22 cellular contexts compared by ENCODE assay signal in the genomic region with DNA sequence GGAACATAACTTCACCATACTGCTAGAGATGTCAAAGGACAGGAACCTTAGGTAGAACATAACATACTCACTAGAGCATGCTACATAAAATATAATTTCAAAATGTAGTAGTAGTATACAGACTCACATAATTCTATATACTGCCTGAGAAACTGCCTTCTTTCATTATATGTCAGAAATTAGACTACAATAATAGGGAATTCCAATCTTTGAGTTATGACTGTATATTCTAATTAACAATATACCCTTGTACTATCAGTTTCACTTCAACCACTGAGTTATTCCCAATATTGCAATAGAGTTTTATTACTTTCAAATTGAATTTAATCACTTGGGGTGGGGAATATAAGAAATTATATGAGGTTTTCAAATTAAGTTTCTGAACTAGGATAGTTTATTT. TPM values are rescaled to one million over a fixed set of nuclear protein-coding genes. Genes with fewer than 3 reads are reported as not detected.
DNase-seq lines count a peak whose midpoint lies in the region; ATAC-seq and TF ChIP-seq lines count a peak whose summit lies in the region.
"Had no signal": no experiment of that assay in that cellular context is flagged by ENCODE, and none has a peak within 500 bp of the region (broad histone marks: within the 10 kb centered on the region; RNA-seq: fewer than 3 reads in every experiment).

No MANE protein-coding gene starts in this region.

- no peak for TF ChIP-seq POLR2A in spleen (IDR thresholded peaks at IDR 0.05)

- H3K4me3 Mint-ChIP-seq in activated CD8-positive, alpha-beta T cell treated with anti-CD3 and anti-CD28 coated beads for 36 hours, result no peak overlapping the region
- no peak overlapping the region for H3K4me3 Mint-ChIP-seq in activated CD8-positive, alpha-beta T cell treated with anti-CD3 and anti-CD28 coated beads, Interleukin-2, amount 10 ng/mL, durations not matched to agents 7 days and 5 days
- H3K4me3 Mint-ChIP-seq in CD8-positive, alpha-beta T cell, result no peak overlapping the region
- H3K4me3 Mint-ChIP-seq in activated T-helper 17 cell treated with anti-CD3 and anti-CD28 coated beads, Interleukin-2, amount 50 U/mL, for 72 hours, result no peak overlapping the region
- no peak overlapping the region for H3K4me3 Mint-ChIP-seq in stimulated activated naive B cell treated with anti-CD40 and anti-IgM and Interleukin-4, amounts not matched to agents 10 μg/mL and 1 μg/mL and 100 μg/mL, for 72 hours
- H3K4me3 Mint-ChIP-seq: B cell; CD4-positive, CD25-positive, alpha-beta regulatory T cell; CD8-positive, alpha-beta memory T cell; HFFc6 had no signal

- peaks cover 12% of the 10 kb centered on the region for H3K36me3 Mint-ChIP-seq in activated CD8-positive, alpha-beta T cell treated with anti-CD3 and anti-CD28 coated beads for 36 hours (ENCODE audit: low read depth)
- peaks cover 7% of the 10 kb centered on the region for H3K36me3 Mint-ChIP-seq in activated CD8-positive, alpha-beta T cell treated with anti-CD3 and anti-CD28 coated beads, Interleukin-2, amount 10 ng/mL, durations not matched to agents 7 days and 5 days (ENCODE audit: low read depth)
- peaks cover 63% of the 10 kb centered on the region for H3K36me3 Mint-ChIP-seq in CD8-positive, alpha-beta T cell
- H3K36me3 Mint-ChIP-seq in activated T-helper 17 cell treated with anti-CD3 and anti-CD28 coated beads, Interleukin-2, amount 50 U/mL, for 72 hours (ENCODE audit: low read depth), result peaks cover 44% of the 10 kb centered on the region
- peaks cover 12 to 25% of the 10 kb centered on the region in 2 donors for H3K36me3 Mint-ChIP-seq in stimulated activated naive B cell treated with anti-CD40 and anti-IgM and Interleukin-4, amounts not matched to agents 10 μg/mL and 1 μg/mL and 100 μg/mL, for 72 hours

- H3K36me3 ChIP-seq in CD8-positive, alpha-beta T cell (ENCODE audit: insufficient read depth, low read length), result peaks cover 11% of the 10 kb centered on the region
- peaks cover 0 to 60% (median 8%) of the 10 kb centered on the region in 6 donors for H3K36me3 ChIP-seq in spleen
- H3K36me3 ChIP-seq: HAP-1 had no signal

- H3K4me3 ChIP-seq in CD8-positive, alpha-beta T cell (ENCODE audit: low read depth, low read length), result no peak overlapping the region
- no peak overlapping the region for H3K4me3 ChIP-seq in spleen
- H3K4me3 ChIP-seq: BLaER1, GM12878, HAP-1 had no signal

- H3K9me3 Mint-ChIP-seq in activated CD8-positive, alpha-beta T cell treated with anti-CD3 and anti-CD28 coated beads for 36 hours, result no peaks in the 10 kb centered on the region
- no peaks in the 10 kb centered on the region for H3K9me3 Mint-ChIP-seq in activated CD8-positive, alpha-beta T cell treated with anti-CD3 and anti-CD28 coated beads, Interleukin-2, amount 10 ng/mL, durations not matched to agents 7 days and 5 days (ENCODE audit: insufficient read depth)
- H3K9me3 Mint-ChIP-seq in CD8-positive, alpha-beta T cell, result no peaks in the 10 kb centered on the region
- no peaks in the 10 kb centered on the region for H3K9me3 Mint-ChIP-seq in activated T-helper 17 cell treated with anti-CD3 and anti-CD28 coated beads, Interleukin-2, amount 50 U/mL, for 72 hours
- no peaks in the 10 kb centered on the region for H3K9me3 Mint-ChIP-seq in stimulated activated naive B cell treated with anti-CD40 and anti-IgM and Interleukin-4, amounts not matched to agents 10 μg/mL and 1 μg/mL and 100 μg/mL, for 72 hours
- H3K9me3 Mint-ChIP-seq: CD4-positive, CD25-positive, alpha-beta regulatory T cell; CD8-positive, alpha-beta memory T cell; HFFc6 had no signal

- CTCF ChIA-PET in activated CD8-positive, alpha-beta T cell treated with anti-CD3 and anti-CD28 coated beads for 36 hours (lab: Charles Lee), result no interaction called here
- CTCF ChIA-PET in activated CD8-positive, alpha-beta T cell treated with anti-CD3 and anti-CD28 coated beads, Interleukin-2, amount 10 ng/mL, durations not matched to agents 7 days and 5 days (lab: Charles Lee), result interaction anchor here (1.3 kb wide), 1 partner anchor 13 kb away, joined by 7 read pairs; no protein-coding TSS in a partner anchor
- CTCF ChIA-PET in CD8-positive, alpha-beta T cell (lab: Charles Lee), result interaction anchor here (1.7 kb wide), 1 partner anchor 13 kb away, joined by 7 read pairs; no protein-coding TSS in a partner anchor

- H3K4me1 Mint-ChIP-seq in activated CD8-positive, alpha-beta T cell treated with anti-CD3 and anti-CD28 coated beads for 36 hours (ENCODE audit: low read depth), result peaks cover 17% of the 10 kb centered on the region
- H3K4me1 Mint-ChIP-seq in activated CD8-positive, alpha-beta T cell treated with anti-CD3 and anti-CD28 coated beads, Interleukin-2, amount 10 ng/mL, durations not matched to agents 7 days and 5 days (ENCODE audit: low read depth), result no peaks in the 10 kb centered on the region
- H3K4me1 Mint-ChIP-seq in CD8-positive, alpha-beta T cell (ENCODE audit: low read depth), result peaks cover 7% of the 10 kb centered on the region
- peaks cover 5% of the 10 kb centered on the region for H3K4me1 Mint-ChIP-seq in activated T-helper 17 cell treated with anti-CD3 and anti-CD28 coated beads, Interleukin-2, amount 50 U/mL, for 72 hours
- H3K4me1 Mint-ChIP-seq in stimulated activated naive B cell treated with anti-CD40 and anti-IgM and Interleukin-4, amounts not matched to agents 10 μg/mL and 1 μg/mL and 100 μg/mL, for 72 hours, result peaks cover 18 to 20% of the 10 kb centered on the region in 2 donors

- TF ChIP-seq CTCF in activated CD8-positive, alpha-beta T cell treated with anti-CD3 and anti-CD28 coated beads for 36 hours (IDR thresholded peaks at IDR 0.05), result no peak
- TF ChIP-seq CTCF in CD8-positive, alpha-beta T cell (IDR thresholded peaks at IDR 0.05), result no peak
- TF ChIP-seq CTCF in spleen (IDR thresholded peaks at IDR 0.05 in 8 of 11, conservative IDR thresholded peaks at IDR 0.05 in 3 of 11), result no peak

- H3K27ac ChIP-seq in CD8-positive, alpha-beta T cell (ENCODE audit: low read depth, low read length), result no peak overlapping the region
- no peak overlapping the region for H3K27ac ChIP-seq in spleen
- H3K27ac ChIP-seq: 22Rv1, BLaER1, C4-2B had no signal

- H3K27me3 ChIP-seq in CD8-positive, alpha-beta T cell (ENCODE audit: insufficient read depth, low read length), result no peaks in the 10 kb centered on the region
- no peaks in the 10 kb centered on the region for H3K27me3 ChIP-seq in spleen (replicated peaks in 1 of 7)
- H3K27me3 ChIP-seq: BLaER1 had no signal

- ATAC-seq in activated CD8-positive, alpha-beta T cell treated with anti-CD3 and anti-CD28 coated beads for 36 hours, result no peak
- no peak for ATAC-seq in activated CD8-positive, alpha-beta T cell treated with anti-CD3 and anti-CD28 coated beads, Interleukin-2, amount 10 ng/mL, durations not matched to agents 7 days and 5 days
- no peak for ATAC-seq in CD8-positive, alpha-beta T cell
- ATAC-seq in activated T-helper 17 cell treated with anti-CD3 and anti-CD28 coated beads, Interleukin-2, amount 50 U/mL, for 72 hours (replicated peaks), result peak; percentile 12
- ATAC-seq in stimulated activated naive B cell treated with anti-CD40 and anti-IgM and Interleukin-4, amounts not matched to agents 10 μg/mL and 1 μg/mL and 100 μg/mL, for 72 hours (replicated peaks), result peak; percentile 54 to 78
- no peak for ATAC-seq in GM21381 (IDR thresholded peaks at IDR 0.05; ENCODE audit: unreplicated experiment)
- ATAC-seq: GM12878 had no signal

- POLR2A ChIA-PET in activated CD8-positive, alpha-beta T cell treated with anti-CD3 and anti-CD28 coated beads for 36 hours (lab: Charles Lee), result no interaction called here
- POLR2A ChIA-PET in activated CD8-positive, alpha-beta T cell treated with anti-CD3 and anti-CD28 coated beads, Interleukin-2, amount 10 ng/mL, durations not matched to agents 7 days and 5 days (lab: Charles Lee), result no interaction called here
- POLR2A ChIA-PET in CD8-positive, alpha-beta T cell (lab: Charles Lee), result no interaction called here

- no peaks in the 10 kb centered on the region for H3K4me1 ChIP-seq in CD8-positive, alpha-beta T cell (ENCODE audit: insufficient read depth, low read length)
- peaks cover 0 to 28% (median 6%) of the 10 kb centered on the region in 6 donors for H3K4me1 ChIP-seq in spleen
- H3K4me1 ChIP-seq: BLaER1, HAP-1 had no signal

- no peaks in the 10 kb centered on the region for H3K27me3 Mint-ChIP-seq in activated CD8-positive, alpha-beta T cell treated with anti-CD3 and anti-CD28 coated beads for 36 hours
- no peaks in the 10 kb centered on the region for H3K27me3 Mint-ChIP-seq in activated CD8-positive, alpha-beta T cell treated with anti-CD3 and anti-CD28 coated beads, Interleukin-2, amount 10 ng/mL, durations not matched to agents 7 days and 5 days (ENCODE audit: low read depth)
- H3K27me3 Mint-ChIP-seq in CD8-positive, alpha-beta T cell (ENCODE audit: low read depth), result no peaks in the 10 kb centered on the region
- H3K27me3 Mint-ChIP-seq in activated T-helper 17 cell treated with anti-CD3 and anti-CD28 coated beads, Interleukin-2, amount 50 U/mL, for 72 hours, result no peaks in the 10 kb centered on the region
- H3K27me3 Mint-ChIP-seq in stimulated activated naive B cell treated with anti-CD40 and anti-IgM and Interleukin-4, amounts not matched to agents 10 μg/mL and 1 μg/mL and 100 μg/mL, for 72 hours, result no peaks in the 10 kb centered on the region
- H3K27me3 Mint-ChIP-seq: B cell; CD4-positive, CD25-positive, alpha-beta regulatory T cell; CD8-positive, alpha-beta memory T cell had no signal

- H3K9me3 ChIP-seq in CD8-positive, alpha-beta T cell (ENCODE audit: low read length), result no peaks in the 10 kb centered on the region
- H3K9me3 ChIP-seq in spleen, result no peaks in the 10 kb centered on the region
- H3K9me3 ChIP-seq: BLaER1, HAP-1 had no signal

- no peak for DNase-seq in activated CD8-positive, alpha-beta T cell treated with anti-CD3 and anti-CD28 coated beads for 36 hours
- no peak for DNase-seq in activated CD8-positive, alpha-beta T cell treated with anti-CD3 and anti-CD28 coated beads, Interleukin-2, amount 10 ng/mL, durations not matched to agents 7 days and 5 days
- DNase-seq in CD8-positive, alpha-beta T cell, result no peak
- no peak for DNase-seq in stimulated activated naive B cell treated with anti-CD40 and anti-IgM and Interleukin-4, amounts not matched to agents 10 μg/mL and 1 μg/mL and 100 μg/mL, for 72 hours
- no peak for DNase-seq in spleen
- no peak for DNase-seq in activated CD4-positive, alpha-beta T cell treated with anti-CD3 and anti-CD28 coated beads for 48 hours
- DNase-seq: CD4-positive, CD25-positive, alpha-beta regulatory T cell; CD8-positive, alpha-beta memory T cell; DMS 273 treated with DMSO at 0.1 percent for 48 hours; DMS79; EL; GDM1; GOT3; HFFc6 had no signal

- peak overlapping the region; percentile 8 for H3K27ac Mint-ChIP-seq in activated CD8-positive, alpha-beta T cell treated with anti-CD3 and anti-CD28 coated beads for 36 hours
- H3K27ac Mint-ChIP-seq in activated CD8-positive, alpha-beta T cell treated with anti-CD3 and anti-CD28 coated beads, Interleukin-2, amount 10 ng/mL, durations not matched to agents 7 days and 5 days, result no peak overlapping the region
- H3K27ac Mint-ChIP-seq in CD8-positive, alpha-beta T cell, result peak overlapping the region; percentile 2
- no peak overlapping the region for H3K27ac Mint-ChIP-seq in activated T-helper 17 cell treated with anti-CD3 and anti-CD28 coated beads, Interleukin-2, amount 50 U/mL, for 72 hours
- H3K27ac Mint-ChIP-seq in stimulated activated naive B cell treated with anti-CD40 and anti-IgM and Interleukin-4, amounts not matched to agents 10 μg/mL and 1 μg/mL and 100 μg/mL, for 72 hours, result no peak overlapping the region
- H3K27ac Mint-ChIP-seq: B cell; CD8-positive, alpha-beta memory T cell; HFFc6 had no signal

- intact Hi-C loops in activated CD8-positive, alpha-beta T cell treated with anti-CD3 and anti-CD28 coated beads for 36 hours (cut with micrococcal nuclease), result no loop called here
- intact Hi-C loops in CD8-positive, alpha-beta T cell (cut with DNase I, micrococcal nuclease), result no loop called here
- intact Hi-C loops in spleen (cut with DNase I; ENCODE audit: low total_unique reads), result no loop called here

RNA-seq across cellular contexts. Expression of a gene that starts 44.0 kb away (rescaled TPM):
- total RNA-seq in activated CD8-positive, alpha-beta T cell treated with anti-CD3 and anti-CD28 coated beads for 36 hours, result 10 to 100 TPM; 14.7 to 14.9 TPM
- 10 to 100 TPM; 22.3 to 23.9 TPM for total RNA-seq in activated CD8-positive, alpha-beta T cell treated with anti-CD3 and anti-CD28 coated beads, Interleukin-2, amount 10 ng/mL, durations not matched to agents 7 days and 5 days
- total RNA-seq in CD8-positive, alpha-beta T cell, result 10 to 100 TPM; 25.1 to 31.2 TPM
- total RNA-seq in activated T-helper 17 cell treated with anti-CD3 and anti-CD28 coated beads, Interleukin-2, amount 50 U/mL, for 72 hours, result 10 to 100 TPM in 1 of 2 donors, 1 to 10 TPM in 1; 4.8 to 11.1 TPM
- total RNA-seq in spleen, result 10 to 100 TPM; 31.4 to 48.6 (median 40.1) TPM
- 10 to 100 TPM; 19.3 to 23.1 (median 22.1) TPM for polyA plus RNA-seq in spleen

Comparison
In these comparisons a context has a peak if more than half of its experiments do, and no peak if none do; other contexts are left out.
1. H3K27ac Mint-ChIP-seq: peak in activated CD8-positive, alpha-beta T cell treated with anti-CD3 and anti-CD28 coated beads for 36 hours (single experiment) and CD8-positive, alpha-beta T cell (single experiment); none in activated CD8-positive, alpha-beta T cell treated with anti-CD3 and anti-CD28 coated beads, Interleukin-2, amount 10 ng/mL, durations not matched to agents 7 days and 5 days (single experiment), activated T-helper 17 cell treated with anti-CD3 and anti-CD28 coated beads, Interleukin-2, amount 50 U/mL, for 72 hours (single experiment) and stimulated activated naive B cell treated with anti-CD40 and anti-IgM and Interleukin-4, amounts not matched to agents 10 μg/mL and 1 μg/mL and 100 μg/mL, for 72 hours (single experiment).
2. ATAC-seq: peak in activated T-helper 17 cell treated with anti-CD3 and anti-CD28 coated beads, Interleukin-2, amount 50 U/mL, for 72 hours (single experiment) and stimulated activated naive B cell treated with anti-CD40 and anti-IgM and Interleukin-4, amounts not matched to agents 10 μg/mL and 1 μg/mL and 100 μg/mL, for 72 hours (2 of 2); none in activated CD8-positive, alpha-beta T cell treated with anti-CD3 and anti-CD28 coated beads for 36 hours (single experiment), activated CD8-positive, alpha-beta T cell treated with anti-CD3 and anti-CD28 coated beads, Interleukin-2, amount 10 ng/mL, durations not matched to agents 7 days and 5 days (single experiment), CD8-positive, alpha-beta T cell (single experiment) and GM21381 (single experiment).